Comparison of ENCODE assay signal across 11 cellular contexts in genomic region chr11:100908746-100909145, GRCh38.
DNase-seq lines count a peak whose midpoint lies in the region; ATAC-seq and TF ChIP-seq lines count a peak whose summit lies in the region.
"Had no signal": no experiment of that assay in that cellular context is flagged by ENCODE, and none has a peak within 500 bp of the region (broad histone marks: within the 10 kb centered on the region; RNA-seq: fewer than 3 reads in every experiment).

No MANE protein-coding gene starts in this region.

- H3K4me1 ChIP-seq in Peyer's patch (no peaks in the 10 kb centered on the region), tibial nerve (peaks cover 0 to 5% (median 0%) of the 10 kb centered on the region in 4 donors)
- H3K4me1 ChIP-seq: lower lobe of right lung had no signal

- TF ChIP-seq CTCF in Peyer's patch (IDR thresholded peaks at IDR 0.05) (no peak), tibial nerve (IDR thresholded peaks at IDR 0.05) (no peak), type B pancreatic cell (conservative IDR thresholded peaks at IDR 0.05) (no peak)

- DNase-seq in H4 (ENCODE audit: low spot score) (peak; percentile 20), fibroblast of gingiva (ENCODE audit: low read depth) (peak; percentile 11), Peyer's patch (no peak), tibial nerve (ENCODE audit: low spot score in 2 of 2) (no peak), D341Med (ENCODE audit: low spot score) (no peak), type B pancreatic cell (ENCODE audit: extremely low spot score, unreplicated experiment) (no peak)
- DNase-seq: CD8-positive, alpha-beta T cell; lower lobe of right lung; SIG-M5 had no signal

- H3K27ac Mint-ChIP-seq in type B pancreatic cell: no peak overlapping the region
- H3K27ac Mint-ChIP-seq: CD8-positive, alpha-beta T cell had no signal

- no peaks in the 10 kb centered on the region for H3K27me3 ChIP-seq in Peyer's patch
- H3K27me3 ChIP-seq in tibial nerve: no peaks in the 10 kb centered on the region

- peaks cover 5% of the 10 kb centered on the region for H3K4me1 Mint-ChIP-seq in type B pancreatic cell (ENCODE audit: unreplicated experiment)

- TF ChIP-seq EP300 in tibial nerve (IDR thresholded peaks at IDR 0.05): no peak

- H3K9me3 ChIP-seq in Peyer's patch (no peaks in the 10 kb centered on the region), tibial nerve (no peaks in the 10 kb centered on the region)
- H3K9me3 ChIP-seq: lower lobe of right lung had no signal

- ATAC-seq in GM18505 (IDR thresholded peaks at IDR 0.05; ENCODE audit: unreplicated experiment) (peak; percentile 57), HG03460 (IDR thresholded peaks at IDR 0.05; ENCODE audit: unreplicated experiment) (peak; percentile 57)
- ATAC-seq: CD8-positive, alpha-beta T cell; lower lobe of right lung had no signal

- TF ChIP-seq POLR2A in GM18505 (IDR thresholded peaks at IDR 0.05; ENCODE audit: borderline replicate concordance, extremely low read depth, insufficient read depth, insufficient read length): no peak
- no peak for TF ChIP-seq POLR2A in Peyer's patch (IDR thresholded peaks at IDR 0.05)
- no peak for TF ChIP-seq POLR2A in tibial nerve (IDR thresholded peaks at IDR 0.05)

- 80% methylated on average over 2 of the region's 2 CpGs for WGBS in tibial nerve, 2 donors

- H3K27ac ChIP-seq in Peyer's patch (no peak overlapping the region), tibial nerve (no peak overlapping the region)
- H3K27ac ChIP-seq: lower lobe of right lung had no signal

- H3K36me3 ChIP-seq in Peyer's patch: no peaks in the 10 kb centered on the region
- H3K36me3 ChIP-seq in tibial nerve: peaks cover 0 to under 1% (median 0%) of the 10 kb centered on the region in 3 donors
- H3K36me3 ChIP-seq: lower lobe of right lung had no signal

- no peak overlapping the region for H3K4me3 ChIP-seq in Peyer's patch
- no peak overlapping the region for H3K4me3 ChIP-seq in tibial nerve
- H3K4me3 ChIP-seq: lower lobe of right lung had no signal

- no peaks in the 10 kb centered on the region for H3K9me3 Mint-ChIP-seq in type B pancreatic cell
- H3K9me3 Mint-ChIP-seq: CD8-positive, alpha-beta T cell had no signal

- H3K4me3 Mint-ChIP-seq in type B pancreatic cell: no peak overlapping the region
- H3K4me3 Mint-ChIP-seq: CD8-positive, alpha-beta T cell had no signal

- H3K27me3 Mint-ChIP-seq in type B pancreatic cell: no peaks in the 10 kb centered on the region

- H3K36me3 Mint-ChIP-seq in type B pancreatic cell: peaks cover 7% of the 10 kb centered on the region
- H3K36me3 Mint-ChIP-seq: CD8-positive, alpha-beta T cell had no signal

Comparison
In these comparisons a context has a peak if more than half of its experiments do, and no peak if none do; other contexts are left out.
1. DNase-seq: peak in H4 (single experiment) and fibroblast of gingiva (single experiment); none in Peyer's patch (0 of 3), tibial nerve (0 of 2), D341Med (single experiment) and type B pancreatic cell (single experiment).